ENCODE assay signal across 9 cellular contexts in genomic region chr3:195269375-195270078, GRCh38. TPM values are rescaled to one million over a fixed set of nuclear protein-coding genes. Genes with fewer than 3 reads are reported as not detected.
DNase-seq lines count a peak whose midpoint lies in the region; ATAC-seq and TF ChIP-seq lines count a peak whose summit lies in the region.
"Had no signal": no experiment of that assay in that cellular context is flagged by ENCODE, and none has a peak within 500 bp of the region (broad histone marks: within the 10 kb centered on the region; RNA-seq: fewer than 3 reads in every experiment).

No MANE protein-coding gene starts in this region.

- CTCF ChIA-PET in activated naive CD4-positive, alpha-beta T cell treated with anti-CD3 and anti-CD28 coated beads for 36 hours (lab: Charles Lee): interaction anchor here (0.5 to 4.1 kb wide), 19 partner anchors 8 to 599 kb away, joined by 3 to 71 read pairs (median 7); partner anchors contain the start of genes LSG1 and PPP1R2

- no peak for ATAC-seq in HG02678 (IDR thresholded peaks at IDR 0.05; ENCODE audit: unreplicated experiment)

- H3K27ac Mint-ChIP-seq in activated naive CD4-positive, alpha-beta T cell treated with anti-CD3 and anti-CD28 coated beads for 36 hours: no peak overlapping the region

- no peak overlapping the region for H3K27ac ChIP-seq in WERI-Rb-1
- H3K27ac ChIP-seq in iPS-18a (ENCODE audit: low read length): no peak overlapping the region
- no peak overlapping the region for H3K27ac ChIP-seq in thymus (ENCODE audit: low read depth)

- intact Hi-C loops in activated naive CD4-positive, alpha-beta T cell treated with anti-CD3 and anti-CD28 coated beads for 36 hours (cut with micrococcal nuclease): loop anchor here (2.0 to 10.0 kb wide), 4 partner anchors 245 to 639 kb away; partner anchors contain the start of gene TNK2

- WGBS in thymus: 83% methylated on average over 5 of the region's 5 CpGs

- H3K27me3 ChIP-seq in WERI-Rb-1 (ENCODE audit: insufficient read depth, low read depth, severe bottlenecking) (no peaks in the 10 kb centered on the region), iPS-18a (ENCODE audit: control insufficient read depth, insufficient read depth, low read length) (no peaks in the 10 kb centered on the region), thymus (ENCODE audit: control insufficient read depth, insufficient read depth) (no peaks in the 10 kb centered on the region)

- DNase-seq in activated naive CD4-positive, alpha-beta T cell treated with anti-CD3 and anti-CD28 coated beads for 36 hours: no peak
- DNase-seq in activated naive CD4-positive, alpha-beta T cell (lab: John Stamatoyannopoulos, UW): no peak
- no peak for DNase-seq in WERI-Rb-1
- no peak for DNase-seq in middle frontal gyrus (ENCODE audit: extremely low spot score, low spot score)
- no peak for DNase-seq in NCI-H2081 treated with DMSO at 0.1 percent for 48 hours (lab: John Stamatoyannopoulos, UW)
- DNase-seq: GDM1 had no signal

- H3K4me3 Mint-ChIP-seq in activated naive CD4-positive, alpha-beta T cell treated with anti-CD3 and anti-CD28 coated beads for 36 hours: peak overlapping the region; percentile 79

- peak overlapping the region; percentile 70 for H3K4me3 ChIP-seq in WERI-Rb-1 (ENCODE audit: low read depth, low read length)
- H3K4me3 ChIP-seq in iPS-18a (ENCODE audit: low read length): peak overlapping the region; percentile 86
- H3K4me3 ChIP-seq in thymus (ENCODE audit: low read length): peak overlapping the region; percentile 93

- no peaks in the 10 kb centered on the region for H3K9me3 ChIP-seq in WERI-Rb-1 (ENCODE audit: severe bottlenecking)
- no peaks in the 10 kb centered on the region for H3K9me3 ChIP-seq in iPS-18a (ENCODE audit: control insufficient read depth, low read depth, low read length)
- no peaks in the 10 kb centered on the region for H3K9me3 ChIP-seq in thymus (ENCODE audit: control insufficient read depth)

- TF ChIP-seq CTCF in WERI-Rb-1 (IDR thresholded peaks at IDR 0.05; ENCODE audit: low read depth, low read length): no peak

- peaks cover 20% of the 10 kb centered on the region for H3K4me1 Mint-ChIP-seq in activated naive CD4-positive, alpha-beta T cell treated with anti-CD3 and anti-CD28 coated beads for 36 hours (ENCODE audit: low read depth)

- peak overlapping the region; percentile 71 for H3K9ac ChIP-seq in iPS-18a (ENCODE audit: low read length)

- H3K36me3 Mint-ChIP-seq in activated naive CD4-positive, alpha-beta T cell treated with anti-CD3 and anti-CD28 coated beads for 36 hours (ENCODE audit: low read depth): no peaks in the 10 kb centered on the region

- H3K36me3 ChIP-seq in WERI-Rb-1 (no peaks in the 10 kb centered on the region), iPS-18a (ENCODE audit: control insufficient read depth, low read depth, low read length) (peaks cover 5% of the 10 kb centered on the region), thymus (ENCODE audit: control insufficient read depth, insufficient read depth) (no peaks in the 10 kb centered on the region)

- no peaks in the 10 kb centered on the region for H3K27me3 Mint-ChIP-seq in activated naive CD4-positive, alpha-beta T cell treated with anti-CD3 and anti-CD28 coated beads for 36 hours (ENCODE audit: low read depth)

- H3K4me1 ChIP-seq in iPS-18a (ENCODE audit: control insufficient read depth, low read depth, low read length) (peaks cover 14% of the 10 kb centered on the region), thymus (ENCODE audit: control insufficient read depth, insufficient read depth, low read length) (peaks cover 12% of the 10 kb centered on the region)

- H3K9me3 Mint-ChIP-seq in activated naive CD4-positive, alpha-beta T cell treated with anti-CD3 and anti-CD28 coated beads for 36 hours: no peaks in the 10 kb centered on the region

RNA-seq across cellular contexts. Expression of gene XXYLT1, which starts 1.4 kb away (rescaled TPM):
- 1 to 10 TPM; 1.8 to 2.5 TPM for total RNA-seq in activated naive CD4-positive, alpha-beta T cell treated with anti-CD3 and anti-CD28 coated beads for 36 hours
- polyA plus RNA-seq in thymus: 5.8 TPM
